In genomic region chr5:87138091-87138819, GRCh38 we compare ENCODE assay signal across 29 cellular contexts.
DNase-seq lines count a peak whose midpoint lies in the region; ATAC-seq and TF ChIP-seq lines count a peak whose summit lies in the region.
"Had no signal": no experiment of that assay in that cellular context is flagged by ENCODE, and none has a peak within 500 bp of the region (broad histone marks: within the 10 kb centered on the region; RNA-seq: fewer than 3 reads in every experiment).

No MANE protein-coding gene starts in this region.

- peaks cover 17% of the 10 kb centered on the region for H3K4me1 ChIP-seq in RWPE2 (ENCODE audit: insufficient read depth, poor library complexity, severe bottlenecking)
- no peaks in the 10 kb centered on the region for H3K4me1 ChIP-seq in HAP-1
- H3K4me1 ChIP-seq: BLaER1, colonic mucosa, SJSA1, uterus had no signal

- no peaks in the 10 kb centered on the region for H3K36me3 ChIP-seq in RWPE2 (ENCODE audit: low read depth)
- no peaks in the 10 kb centered on the region for H3K36me3 ChIP-seq in HAP-1 (replicated peaks)
- H3K36me3 ChIP-seq: BLaER1, colonic mucosa, esophagus muscularis mucosa, ovary, SJSA1, uterus had no signal

- H3K27ac Mint-ChIP-seq in HFFc6, result no peak overlapping the region
- H3K27ac Mint-ChIP-seq: activated T-cell treated with anti-CD3 and anti-CD28 coated beads, Interleukin-2, amount 50 U/mL, for 24 hours; endodermal cell; natural killer cell; T-helper 1 cell treated with Interleukin-12 subunit alpha and Interleukin-12 subunit beta and Interleukin-4 antibody, amounts not matched to agents 30 μg/mL and 1 μg/mL, for 36 hours had no signal

- no peak for DNase-seq in RWPE2 (ENCODE audit: low spot score)
- peak; percentile 62 for DNase-seq in fibroblast of the aortic adventitia (ENCODE audit: low read depth)
- DNase-seq in midbrain (lab: John Stamatoyannopoulos, UW), result peak; percentile 12
- no peak for DNase-seq in substantia nigra (lab: John Stamatoyannopoulos, UW)
- no peak for DNase-seq in nucleus accumbens (lab: John Stamatoyannopoulos, UW)
- DNase-seq in HFFc6, result no peak
- no peak for DNase-seq in HAP-1 (ENCODE audit: low spot score in 2 of 2)
- no peak for DNase-seq in foreskin melanocyte
- DNase-seq: ACHN; activated CD8-positive, alpha-beta memory T cell treated with anti-CD3 and anti-CD28 coated beads for 24 hours; activated T-cell treated with anti-CD3 and anti-CD28 coated beads, Interleukin-2, amount 50 U/mL, for 24 hours; Caco-2; colonic mucosa; DND-41; endodermal cell; glutamatergic neuron; KG1; natural killer cell; NCI-H1436 treated with DMSO at 0.1 percent for 48 hours; NCI-H524; NK-92 treated with Interleukin-12 subunit alpha and Interleukin-12 subunit beta, amount 100 ng/mL, for 24 hours; ovary; PC-9; stimulated activated CD8-positive, alpha-beta memory T cell treated with anti-CD3 and anti-CD28 coated beads, Interleukin-4, amount 100 ng/mL, for 48 hours; uterus had no signal

- no peak overlapping the region for H3K4me3 Mint-ChIP-seq in HFFc6
- H3K4me3 Mint-ChIP-seq: activated T-cell treated with anti-CD3 and anti-CD28 coated beads, Interleukin-2, amount 50 U/mL, for 24 hours; endodermal cell; natural killer cell; T-helper 1 cell treated with Interleukin-12 subunit alpha and Interleukin-12 subunit beta and Interleukin-4 antibody, amounts not matched to agents 30 μg/mL and 1 μg/mL, for 36 hours had no signal

- H3K9me3 ChIP-seq in RWPE2 (ENCODE audit: severe bottlenecking), result no peaks in the 10 kb centered on the region
- H3K9me3 ChIP-seq in HAP-1, result no peaks in the 10 kb centered on the region
- H3K9me3 ChIP-seq: BLaER1, Caco-2, colonic mucosa, esophagus muscularis mucosa, ovary, SJSA1, uterus had no signal

- H3K27me3 ChIP-seq in RWPE2 (ENCODE audit: insufficient read depth, poor library complexity, severe bottlenecking), result no peaks in the 10 kb centered on the region
- no peaks in the 10 kb centered on the region; the same call in 1 of the 2 replicates for H3K27me3 ChIP-seq in HAP-1 (ENCODE audit: low read depth)
- H3K27me3 ChIP-seq: BLaER1, colonic mucosa, esophagus muscularis mucosa, ovary, SJSA1, uterus had no signal

- H3K4me3 ChIP-seq in RWPE2 (ENCODE audit: severe bottlenecking) (no peak overlapping the region), fibroblast of the aortic adventitia (ENCODE audit: low read depth, low read length) (no peak overlapping the region), HAP-1 (no peak overlapping the region)
- H3K4me3 ChIP-seq: BLaER1, colonic mucosa, esophagus muscularis mucosa, ovary, PC-9, SJSA1, uterus had no signal

- ATAC-seq in RWPE2 (ENCODE audit: low read depth), result no peak
- ATAC-seq: natural killer cell had no signal

- TF ChIP-seq CTCF in RWPE2 (IDR thresholded peaks at IDR 0.05; ENCODE audit: poor library complexity, severe bottlenecking), result no peak
- TF ChIP-seq CTCF in fibroblast of the aortic adventitia (IDR thresholded peaks at IDR 0.05; ENCODE audit: insufficient read depth, low read length), result no peak
- TF ChIP-seq CTCF in HFFc6 (IDR thresholded peaks at IDR 0.05), result no peak

- peaks cover 6% of the 10 kb centered on the region; the same call in 1 of the 2 replicates for H3K9me3 Mint-ChIP-seq in HFFc6
- H3K9me3 Mint-ChIP-seq: endodermal cell; natural killer cell; T-helper 1 cell treated with Interleukin-12 subunit alpha and Interleukin-12 subunit beta and Interleukin-4 antibody, amounts not matched to agents 30 μg/mL and 1 μg/mL, for 36 hours had no signal

- H3K4me1 Mint-ChIP-seq in HFFc6 (ENCODE audit: low read depth), result peaks cover 76% of the 10 kb centered on the region

- H3K27me3 Mint-ChIP-seq in HFFc6 (ENCODE audit: insufficient read depth), result no peaks in the 10 kb centered on the region; the same call in 1 of the 2 replicates
- H3K27me3 Mint-ChIP-seq: activated T-cell treated with anti-CD3 and anti-CD28 coated beads, Interleukin-2, amount 50 U/mL, for 24 hours had no signal

- in situ Hi-C loops in HAP-1 (cut with MboI; ENCODE audit: low sequenced_read_pairs), result no loop called here

- peak overlapping the region; percentile 68 for H3K27ac ChIP-seq in RWPE2 (ENCODE audit: poor library complexity, severe bottlenecking)
- peak overlapping the region; percentile 18 for H3K27ac ChIP-seq in substantia nigra (ENCODE audit: low read depth, low read length, poor library complexity, severe bottlenecking)
- H3K27ac ChIP-seq: BLaER1, colonic mucosa, ovary, PC-9, SJSA1, uterus had no signal

- peaks cover 7% of the 10 kb centered on the region; the same call in 1 of the 2 replicates for H3K36me3 Mint-ChIP-seq in HFFc6 (ENCODE audit: low read depth)
- H3K36me3 Mint-ChIP-seq: natural killer cell had no signal

Comparison
In these comparisons a context has a peak if more than half of its experiments do, and no peak if none do; other contexts are left out.
1. DNase-seq: peak in fibroblast of the aortic adventitia (single experiment) and midbrain (single experiment); none in RWPE2 (single experiment), substantia nigra (0 of 49), nucleus accumbens (0 of 56), HFFc6 (single experiment), HAP-1 (0 of 2) and foreskin melanocyte (single experiment).